ENCODE assay signal across 23 cellular contexts in the genomic region with DNA sequence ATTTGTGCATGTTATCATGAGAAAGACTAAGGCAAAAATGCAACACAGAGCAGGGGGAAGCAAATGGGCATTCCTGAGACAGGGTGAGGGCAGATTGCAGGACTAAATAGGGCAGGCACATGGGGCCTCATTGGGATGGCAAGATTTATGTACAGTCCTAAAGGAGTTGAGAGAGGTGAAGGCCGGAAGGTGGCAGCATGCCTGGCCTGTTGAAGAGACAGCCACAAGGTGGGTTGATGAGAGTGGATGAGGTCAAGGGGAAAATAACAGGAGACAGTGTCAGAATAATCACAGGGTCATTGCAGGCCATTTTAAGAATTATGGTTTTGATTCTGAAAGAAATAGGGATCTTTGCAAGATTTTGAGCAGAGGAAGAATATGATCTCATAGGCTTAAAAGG. TPM values are rescaled to one million over a fixed set of nuclear protein-coding genes. Genes with fewer than 3 reads are reported as not detected.
"Had no signal": no experiment of that assay in that cellular context is flagged by ENCODE, and none has a peak within 500 bp of the region (broad histone marks: within the 10 kb centered on the region; RNA-seq: fewer than 3 reads in every experiment).

No MANE protein-coding gene starts in this region.

- H3K36me3 ChIP-seq: adrenal gland, gastrocnemius medialis, heart right ventricle, left ventricle myocardium inferior, spleen, transverse colon had no signal

- DNase-seq: activated B cell treated with CpG ODN at 0.5 μM for 24 hours; activated CD4-positive, alpha-beta T cell treated with anti-CD3 and anti-CD28 coated beads, Interleukin-2, amount 10 ng/mL, durations not matched to agents 24 days and 14 days; activated naive CD4-positive, alpha-beta T cell treated with anti-CD3 and anti-CD28 coated beads, Interleukin-2, amount 50 U/mL, for 16 hours; adrenal gland; central memory CD4-positive, alpha-beta T cell; effector CD4-positive, alpha-beta T cell; gastrocnemius medialis; heart right ventricle; left ventricle myocardium inferior; nephron progenitor cell; psoas muscle; spleen; stimulated activated CD4-positive, alpha-beta T cell treated with anti-CD3 and anti-CD28 coated beads, Interleukin-2, amount 100 ng/mL, for 24 hours; stimulated activated naive B cell treated with anti-CD40 and anti-IgM and Interleukin-4, amounts not matched to agents 10 μg/mL and 1 μg/mL and 100 μg/mL, for 72 hours; substantia nigra; transverse colon had no signal

- H3K4me3 ChIP-seq: adrenal gland, coronary artery, gastrocnemius medialis, heart right ventricle, left ventricle myocardium inferior, psoas muscle, spleen, transverse colon had no signal

- H3K27me3 ChIP-seq: adrenal gland, gastrocnemius medialis, transverse colon had no signal

- H3K9me3 Mint-ChIP-seq: activated B cell treated with CpG ODN at 0.5 μM for 24 hours; activated CD4-positive, alpha-beta T cell treated with anti-CD3 and anti-CD28 coated beads, Interleukin-2, amount 10 ng/mL, durations not matched to agents 24 days and 14 days; activated T-helper 2 cell treated with anti-CD3 and anti-CD28 coated beads, Interferon-gamma antibody, Interleukin-2, Interleukin-4, amounts not matched to agents 10 μg/mL and 5 μg/mL and 100 μg/mL, durations not matched to agents 14 hours and 24 hours and 36 hours; nephron progenitor cell; stimulated activated naive B cell treated with anti-CD40 and anti-IgM and Interleukin-4, amounts not matched to agents 10 μg/mL and 1 μg/mL and 100 μg/mL, for 72 hours had no signal

- H3K9me3 ChIP-seq: adrenal gland, gastrocnemius medialis, left ventricle myocardium inferior, psoas muscle, spleen, transverse colon had no signal

- H3K27ac ChIP-seq: adrenal gland, coronary artery, gastrocnemius medialis, heart right ventricle, left ventricle myocardium inferior, psoas muscle, spleen, transverse colon had no signal

- H3K4me1 ChIP-seq: adrenal gland, gastrocnemius medialis, heart right ventricle, left ventricle myocardium inferior, psoas muscle, spleen, transverse colon had no signal

- H3K4me1 Mint-ChIP-seq: activated B cell treated with CpG ODN at 0.5 μM for 24 hours; activated CD4-positive, alpha-beta T cell treated with anti-CD3 and anti-CD28 coated beads, Interleukin-2, amount 10 ng/mL, durations not matched to agents 24 days and 14 days; stimulated activated naive B cell treated with anti-CD40 and anti-IgM and Interleukin-4, amounts not matched to agents 10 μg/mL and 1 μg/mL and 100 μg/mL, for 72 hours had no signal

- H3K36me3 Mint-ChIP-seq: stimulated activated naive B cell treated with anti-CD40 and anti-IgM and Interleukin-4, amounts not matched to agents 10 μg/mL and 1 μg/mL and 100 μg/mL, for 72 hours had no signal

- H3K4me3 Mint-ChIP-seq: activated B cell treated with CpG ODN at 0.5 μM for 24 hours; activated CD4-positive, alpha-beta T cell treated with anti-CD3 and anti-CD28 coated beads, Interleukin-2, amount 10 ng/mL, durations not matched to agents 24 days and 14 days; nephron progenitor cell; stimulated activated naive B cell treated with anti-CD40 and anti-IgM and Interleukin-4, amounts not matched to agents 10 μg/mL and 1 μg/mL and 100 μg/mL, for 72 hours had no signal

- H3K27ac Mint-ChIP-seq: activated B cell treated with CpG ODN at 0.5 μM for 24 hours; activated CD4-positive, alpha-beta T cell treated with anti-CD3 and anti-CD28 coated beads, Interleukin-2, amount 10 ng/mL, durations not matched to agents 24 days and 14 days; activated T-helper 2 cell treated with anti-CD3 and anti-CD28 coated beads, Interferon-gamma antibody, Interleukin-2, Interleukin-4, amounts not matched to agents 10 μg/mL and 5 μg/mL and 100 μg/mL, durations not matched to agents 14 hours and 24 hours and 36 hours; nephron progenitor cell; stimulated activated naive B cell treated with anti-CD40 and anti-IgM and Interleukin-4, amounts not matched to agents 10 μg/mL and 1 μg/mL and 100 μg/mL, for 72 hours had no signal

- ATAC-seq: gastrocnemius medialis; heart right ventricle; psoas muscle; sciatic nerve; stimulated activated naive B cell treated with anti-CD40 and anti-IgM and Interleukin-4, amounts not matched to agents 10 μg/mL and 1 μg/mL and 100 μg/mL, for 72 hours had no signal

RNA-seq across cellular contexts. Expression of gene PAH, which starts 21.0 kb away (rescaled TPM):
- total RNA-seq: activated B cell treated with CpG ODN at 0.5 μM for 24 hours; activated CD4-positive, alpha-beta T cell treated with anti-CD3 and anti-CD28 coated beads, Interleukin-2, amount 10 ng/mL, durations not matched to agents 24 days and 14 days; activated CD8-positive, alpha-beta memory T cell treated with anti-CD3 and anti-CD28 coated beads for 36 hours; activated T-helper 2 cell treated with anti-CD3 and anti-CD28 coated beads, Interferon-gamma antibody, Interleukin-2, Interleukin-4, amounts not matched to agents 10 μg/mL and 5 μg/mL and 100 μg/mL, durations not matched to agents 14 hours and 24 hours and 36 hours; fibroblast of lung; heart right ventricle; left ventricle myocardium inferior; mesenteric fat pad; sciatic nerve; spleen; transverse colon had no signal
- polyA plus RNA-seq: fibroblast of lung, heart right ventricle, keratinocyte had no signal
